Comparison of ENCODE assay signal across 1 cellular context in genomic region chr6:34583861-34584604, GRCh38.
TF ChIP-seq lines count a peak whose summit lies in the region.

No MANE protein-coding gene starts in this region.

TF ChIP-seq in HepG2, 621 proteins besides CTCF, POLR2A, EP300 and RAD21:
- TF ChIP-seq ELK4 (CRISPR knock-in tag; IDR thresholded peaks at IDR 0.05; ENCODE audit: borderline replicate concordance) (no peak), RBM22 (optimal IDR thresholded peaks at IDR 0.05; ENCODE audit: low read length) (peak; percentile 5), ZNF33B (CRISPR knock-in tag; IDR thresholded peaks at IDR 0.05) (no peak), DBP (CRISPR knock-in tag; IDR thresholded peaks at IDR 0.05; ENCODE audit: not compliant biosample characterization) (no peak), TBP (CRISPR knock-in tag; IDR thresholded peaks at IDR 0.05) (no peak), ZC3H4 (CRISPR knock-in tag; IDR thresholded peaks at IDR 0.05; ENCODE audit: borderline replicate concordance) (no peak), ZNF576 (CRISPR knock-in tag; IDR thresholded peaks at IDR 0.05) (no peak), ZNF318 (CRISPR knock-in tag; IDR thresholded peaks at IDR 0.05) (no peak)
